ENCODE assay signal across 1 cellular context in the genomic region with DNA sequence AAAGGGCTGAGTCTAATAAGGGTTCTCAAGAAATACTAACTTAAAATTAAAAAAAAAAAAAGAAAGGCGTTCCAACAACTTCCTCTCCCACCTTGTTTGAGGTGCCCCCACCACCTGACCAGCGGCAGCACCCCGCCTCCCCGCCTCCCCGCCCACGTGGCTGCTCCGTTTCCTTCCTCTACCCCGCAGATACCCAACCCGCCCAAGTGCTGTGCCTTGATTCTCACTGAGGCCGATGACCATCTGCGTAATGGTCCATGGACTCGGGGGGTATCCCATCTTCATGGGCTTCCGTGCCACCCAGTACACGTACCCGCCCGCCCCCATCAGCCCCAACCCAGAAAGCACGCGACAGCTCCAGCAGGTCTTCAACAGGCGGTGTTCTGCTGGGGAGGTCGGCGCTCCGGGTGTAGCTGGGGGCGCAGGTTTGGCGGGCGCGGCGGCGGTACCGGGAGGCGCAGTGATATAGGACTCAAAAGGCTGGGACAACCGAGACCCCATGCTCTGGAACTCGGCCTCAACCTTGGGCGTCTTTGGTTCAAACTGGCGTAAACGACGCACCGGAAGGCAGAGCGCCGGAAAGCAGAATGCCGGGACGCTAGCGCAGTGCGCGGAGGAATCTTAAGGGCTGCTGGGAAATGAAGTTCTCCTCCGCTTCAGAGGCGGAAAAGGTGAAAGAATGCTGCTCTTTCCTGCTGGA.
TF ChIP-seq lines count a peak whose summit lies in the region.

A gene with protein sequence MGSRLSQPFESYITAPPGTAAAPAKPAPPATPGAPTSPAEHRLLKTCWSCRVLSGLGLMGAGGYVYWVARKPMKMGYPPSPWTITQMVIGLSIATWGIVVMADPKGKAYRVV (minus strand): TSS at position 545 of the 700 bp plus-strand sequence. CDS start 44 bp downstream, at position 501.

TF ChIP-seq in K562, 482 proteins besides CTCF, POLR2A, EP300 and RAD21 (continued from another document and continues in another):
- TF ChIP-seq, protein P1, sequence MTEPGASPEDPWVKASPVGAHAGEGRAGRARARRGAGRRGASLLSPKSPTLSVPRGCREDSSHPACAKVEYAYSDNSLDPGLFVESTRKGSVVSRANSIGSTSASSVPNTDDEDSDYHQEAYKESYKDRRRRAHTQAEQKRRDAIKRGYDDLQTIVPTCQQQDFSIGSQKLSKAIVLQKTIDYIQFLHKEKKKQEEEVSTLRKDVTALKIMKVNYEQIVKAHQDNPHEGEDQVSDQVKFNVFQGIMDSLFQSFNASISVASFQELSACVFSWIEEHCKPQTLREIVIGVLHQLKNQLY (CRISPR knock-in tag; conservative IDR thresholded peaks at IDR 0.05): no peak
- TF ChIP-seq, protein P2, sequence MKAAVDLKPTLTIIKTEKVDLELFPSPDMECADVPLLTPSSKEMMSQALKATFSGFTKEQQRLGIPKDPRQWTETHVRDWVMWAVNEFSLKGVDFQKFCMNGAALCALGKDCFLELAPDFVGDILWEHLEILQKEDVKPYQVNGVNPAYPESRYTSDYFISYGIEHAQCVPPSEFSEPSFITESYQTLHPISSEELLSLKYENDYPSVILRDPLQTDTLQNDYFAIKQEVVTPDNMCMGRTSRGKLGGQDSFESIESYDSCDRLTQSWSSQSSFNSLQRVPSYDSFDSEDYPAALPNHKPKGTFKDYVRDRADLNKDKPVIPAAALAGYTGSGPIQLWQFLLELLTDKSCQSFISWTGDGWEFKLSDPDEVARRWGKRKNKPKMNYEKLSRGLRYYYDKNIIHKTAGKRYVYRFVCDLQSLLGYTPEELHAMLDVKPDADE (conservative IDR thresholded peaks at IDR 0.05; ENCODE audit: control insufficient read depth, low read depth, low read length): 0 out of 2 replicates have a peak, but pooled peaks have one; percentile 50
- TF ChIP-seq ARNT (IDR thresholded peaks at IDR 0.05) (no peak), CCAR2 (IDR thresholded peaks at IDR 0.05; ENCODE audit: low read depth, low read length) (no peak), NFYB (IDR thresholded peaks at IDR 0.05; ENCODE audit: extremely low read depth, insufficient read length) (no peak), CREBBP (IDR thresholded peaks at IDR 0.05; ENCODE audit: low read depth, low read length) (no peak), SNIP1 (IDR thresholded peaks at IDR 0.05; ENCODE audit: low read depth) (no peak), NR2C1 (IDR thresholded peaks at IDR 0.05) (no peak), NR2C1 (tag; IDR thresholded peaks at IDR 0.05) (no peak), ZNF436 (CRISPR knock-in tag; IDR thresholded peaks at IDR 0.05) (no peak), ZNF589 (CRISPR knock-in tag; IDR thresholded peaks at IDR 0.05; ENCODE audit: low read depth) (no peak), CHCHD3 (CRISPR knock-in tag; IDR thresholded peaks at IDR 0.05) (no peak), ZNF124 (CRISPR knock-in tag; IDR thresholded peaks at IDR 0.05) (no peak), KDM1A (IDR thresholded peaks at IDR 0.05) (no peak), KDM2B (CRISPR knock-in tag; IDR thresholded peaks at IDR 0.05) (no peak), DACH1 (IDR thresholded peaks at IDR 0.05; ENCODE audit: partially characterized antibody) (no peak), PCBP2 (IDR thresholded peaks at IDR 0.05; ENCODE audit: low read depth, low read length, poor library complexity, severe bottlenecking) (no peak), PURB (CRISPR knock-in tag; IDR thresholded peaks at IDR 0.05; ENCODE audit: low read depth) (no peak), TFAM (CRISPR knock-in tag; conservative IDR thresholded peaks at IDR 0.05) (no peak), PHB2 (IDR thresholded peaks at IDR 0.05; ENCODE audit: low read depth) (no peak), STAT5B (CRISPR knock-in tag; IDR thresholded peaks at IDR 0.05) (no peak), ELF4 (CRISPR knock-in tag; IDR thresholded peaks at IDR 0.05) (no peak), TARDBP (IDR thresholded peaks at IDR 0.05) (no peak), SMAD3 (CRISPR knock-in tag; conservative IDR thresholded peaks at IDR 0.05) (no peak), CBX1 (IDR thresholded peaks at IDR 0.05; ENCODE audit: low read depth) (no peak), NR2F6 (CRISPR knock-in tag; IDR thresholded peaks at IDR 0.05) (no peak), SREBF1 (IDR thresholded peaks at IDR 0.05; ENCODE audit: borderline replicate concordance, low read depth, low read length) (no peak), ZNF23 (CRISPR knock-in tag; IDR thresholded peaks at IDR 0.05) (no peak)
- TF ChIP-seq, protein P3, sequence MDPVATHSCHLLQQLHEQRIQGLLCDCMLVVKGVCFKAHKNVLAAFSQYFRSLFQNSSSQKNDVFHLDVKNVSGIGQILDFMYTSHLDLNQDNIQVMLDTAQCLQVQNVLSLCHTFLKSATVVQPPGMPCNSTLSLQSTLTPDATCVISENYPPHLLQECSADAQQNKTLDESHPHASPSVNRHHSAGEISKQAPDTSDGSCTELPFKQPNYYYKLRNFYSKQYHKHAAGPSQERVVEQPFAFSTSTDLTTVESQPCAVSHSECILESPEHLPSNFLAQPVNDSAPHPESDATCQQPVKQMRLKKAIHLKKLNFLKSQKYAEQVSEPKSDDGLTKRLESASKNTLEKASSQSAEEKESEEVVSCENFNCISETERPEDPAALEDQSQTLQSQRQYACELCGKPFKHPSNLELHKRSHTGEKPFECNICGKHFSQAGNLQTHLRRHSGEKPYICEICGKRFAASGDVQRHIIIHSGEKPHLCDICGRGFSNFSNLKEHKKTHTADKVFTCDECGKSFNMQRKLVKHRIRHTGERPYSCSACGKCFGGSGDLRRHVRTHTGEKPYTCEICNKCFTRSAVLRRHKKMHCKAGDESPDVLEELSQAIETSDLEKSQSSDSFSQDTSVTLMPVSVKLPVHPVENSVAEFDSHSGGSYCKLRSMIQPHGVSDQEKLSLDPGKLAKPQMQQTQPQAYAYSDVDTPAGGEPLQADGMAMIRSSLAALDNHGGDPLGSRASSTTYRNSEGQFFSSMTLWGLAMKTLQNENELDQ (CRISPR knock-in tag; IDR thresholded peaks at IDR 0.05; ENCODE audit: borderline replicate concordance): no peak
- TF ChIP-seq, protein P4, sequence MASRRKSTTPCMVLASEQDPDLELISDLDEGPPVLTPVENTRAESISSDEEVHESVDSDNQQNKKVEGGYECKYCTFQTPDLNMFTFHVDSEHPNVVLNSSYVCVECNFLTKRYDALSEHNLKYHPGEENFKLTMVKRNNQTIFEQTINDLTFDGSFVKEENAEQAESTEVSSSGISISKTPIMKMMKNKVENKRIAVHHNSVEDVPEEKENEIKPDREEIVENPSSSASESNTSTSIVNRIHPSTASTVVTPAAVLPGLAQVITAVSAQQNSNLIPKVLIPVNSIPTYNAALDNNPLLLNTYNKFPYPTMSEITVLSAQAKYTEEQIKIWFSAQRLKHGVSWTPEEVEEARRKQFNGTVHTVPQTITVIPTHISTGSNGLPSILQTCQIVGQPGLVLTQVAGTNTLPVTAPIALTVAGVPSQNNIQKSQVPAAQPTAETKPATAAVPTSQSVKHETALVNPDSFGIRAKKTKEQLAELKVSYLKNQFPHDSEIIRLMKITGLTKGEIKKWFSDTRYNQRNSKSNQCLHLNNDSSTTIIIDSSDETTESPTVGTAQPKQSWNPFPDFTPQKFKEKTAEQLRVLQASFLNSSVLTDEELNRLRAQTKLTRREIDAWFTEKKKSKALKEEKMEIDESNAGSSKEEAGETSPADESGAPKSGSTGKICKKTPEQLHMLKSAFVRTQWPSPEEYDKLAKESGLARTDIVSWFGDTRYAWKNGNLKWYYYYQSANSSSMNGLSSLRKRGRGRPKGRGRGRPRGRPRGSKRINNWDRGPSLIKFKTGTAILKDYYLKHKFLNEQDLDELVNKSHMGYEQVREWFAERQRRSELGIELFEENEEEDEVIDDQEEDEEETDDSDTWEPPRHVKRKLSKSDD (conservative IDR thresholded peaks at IDR 0.05; ENCODE audit: low read length): no peak
- TF ChIP-seq, protein P5, sequence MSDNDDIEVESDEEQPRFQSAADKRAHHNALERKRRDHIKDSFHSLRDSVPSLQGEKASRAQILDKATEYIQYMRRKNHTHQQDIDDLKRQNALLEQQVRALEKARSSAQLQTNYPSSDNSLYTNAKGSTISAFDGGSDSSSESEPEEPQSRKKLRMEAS (CRISPR knock-in tag; IDR thresholded peaks at IDR 0.05): peak; percentile 55; the same call in 1 of the 2 replicates
- TF ChIP-seq, protein P6, sequence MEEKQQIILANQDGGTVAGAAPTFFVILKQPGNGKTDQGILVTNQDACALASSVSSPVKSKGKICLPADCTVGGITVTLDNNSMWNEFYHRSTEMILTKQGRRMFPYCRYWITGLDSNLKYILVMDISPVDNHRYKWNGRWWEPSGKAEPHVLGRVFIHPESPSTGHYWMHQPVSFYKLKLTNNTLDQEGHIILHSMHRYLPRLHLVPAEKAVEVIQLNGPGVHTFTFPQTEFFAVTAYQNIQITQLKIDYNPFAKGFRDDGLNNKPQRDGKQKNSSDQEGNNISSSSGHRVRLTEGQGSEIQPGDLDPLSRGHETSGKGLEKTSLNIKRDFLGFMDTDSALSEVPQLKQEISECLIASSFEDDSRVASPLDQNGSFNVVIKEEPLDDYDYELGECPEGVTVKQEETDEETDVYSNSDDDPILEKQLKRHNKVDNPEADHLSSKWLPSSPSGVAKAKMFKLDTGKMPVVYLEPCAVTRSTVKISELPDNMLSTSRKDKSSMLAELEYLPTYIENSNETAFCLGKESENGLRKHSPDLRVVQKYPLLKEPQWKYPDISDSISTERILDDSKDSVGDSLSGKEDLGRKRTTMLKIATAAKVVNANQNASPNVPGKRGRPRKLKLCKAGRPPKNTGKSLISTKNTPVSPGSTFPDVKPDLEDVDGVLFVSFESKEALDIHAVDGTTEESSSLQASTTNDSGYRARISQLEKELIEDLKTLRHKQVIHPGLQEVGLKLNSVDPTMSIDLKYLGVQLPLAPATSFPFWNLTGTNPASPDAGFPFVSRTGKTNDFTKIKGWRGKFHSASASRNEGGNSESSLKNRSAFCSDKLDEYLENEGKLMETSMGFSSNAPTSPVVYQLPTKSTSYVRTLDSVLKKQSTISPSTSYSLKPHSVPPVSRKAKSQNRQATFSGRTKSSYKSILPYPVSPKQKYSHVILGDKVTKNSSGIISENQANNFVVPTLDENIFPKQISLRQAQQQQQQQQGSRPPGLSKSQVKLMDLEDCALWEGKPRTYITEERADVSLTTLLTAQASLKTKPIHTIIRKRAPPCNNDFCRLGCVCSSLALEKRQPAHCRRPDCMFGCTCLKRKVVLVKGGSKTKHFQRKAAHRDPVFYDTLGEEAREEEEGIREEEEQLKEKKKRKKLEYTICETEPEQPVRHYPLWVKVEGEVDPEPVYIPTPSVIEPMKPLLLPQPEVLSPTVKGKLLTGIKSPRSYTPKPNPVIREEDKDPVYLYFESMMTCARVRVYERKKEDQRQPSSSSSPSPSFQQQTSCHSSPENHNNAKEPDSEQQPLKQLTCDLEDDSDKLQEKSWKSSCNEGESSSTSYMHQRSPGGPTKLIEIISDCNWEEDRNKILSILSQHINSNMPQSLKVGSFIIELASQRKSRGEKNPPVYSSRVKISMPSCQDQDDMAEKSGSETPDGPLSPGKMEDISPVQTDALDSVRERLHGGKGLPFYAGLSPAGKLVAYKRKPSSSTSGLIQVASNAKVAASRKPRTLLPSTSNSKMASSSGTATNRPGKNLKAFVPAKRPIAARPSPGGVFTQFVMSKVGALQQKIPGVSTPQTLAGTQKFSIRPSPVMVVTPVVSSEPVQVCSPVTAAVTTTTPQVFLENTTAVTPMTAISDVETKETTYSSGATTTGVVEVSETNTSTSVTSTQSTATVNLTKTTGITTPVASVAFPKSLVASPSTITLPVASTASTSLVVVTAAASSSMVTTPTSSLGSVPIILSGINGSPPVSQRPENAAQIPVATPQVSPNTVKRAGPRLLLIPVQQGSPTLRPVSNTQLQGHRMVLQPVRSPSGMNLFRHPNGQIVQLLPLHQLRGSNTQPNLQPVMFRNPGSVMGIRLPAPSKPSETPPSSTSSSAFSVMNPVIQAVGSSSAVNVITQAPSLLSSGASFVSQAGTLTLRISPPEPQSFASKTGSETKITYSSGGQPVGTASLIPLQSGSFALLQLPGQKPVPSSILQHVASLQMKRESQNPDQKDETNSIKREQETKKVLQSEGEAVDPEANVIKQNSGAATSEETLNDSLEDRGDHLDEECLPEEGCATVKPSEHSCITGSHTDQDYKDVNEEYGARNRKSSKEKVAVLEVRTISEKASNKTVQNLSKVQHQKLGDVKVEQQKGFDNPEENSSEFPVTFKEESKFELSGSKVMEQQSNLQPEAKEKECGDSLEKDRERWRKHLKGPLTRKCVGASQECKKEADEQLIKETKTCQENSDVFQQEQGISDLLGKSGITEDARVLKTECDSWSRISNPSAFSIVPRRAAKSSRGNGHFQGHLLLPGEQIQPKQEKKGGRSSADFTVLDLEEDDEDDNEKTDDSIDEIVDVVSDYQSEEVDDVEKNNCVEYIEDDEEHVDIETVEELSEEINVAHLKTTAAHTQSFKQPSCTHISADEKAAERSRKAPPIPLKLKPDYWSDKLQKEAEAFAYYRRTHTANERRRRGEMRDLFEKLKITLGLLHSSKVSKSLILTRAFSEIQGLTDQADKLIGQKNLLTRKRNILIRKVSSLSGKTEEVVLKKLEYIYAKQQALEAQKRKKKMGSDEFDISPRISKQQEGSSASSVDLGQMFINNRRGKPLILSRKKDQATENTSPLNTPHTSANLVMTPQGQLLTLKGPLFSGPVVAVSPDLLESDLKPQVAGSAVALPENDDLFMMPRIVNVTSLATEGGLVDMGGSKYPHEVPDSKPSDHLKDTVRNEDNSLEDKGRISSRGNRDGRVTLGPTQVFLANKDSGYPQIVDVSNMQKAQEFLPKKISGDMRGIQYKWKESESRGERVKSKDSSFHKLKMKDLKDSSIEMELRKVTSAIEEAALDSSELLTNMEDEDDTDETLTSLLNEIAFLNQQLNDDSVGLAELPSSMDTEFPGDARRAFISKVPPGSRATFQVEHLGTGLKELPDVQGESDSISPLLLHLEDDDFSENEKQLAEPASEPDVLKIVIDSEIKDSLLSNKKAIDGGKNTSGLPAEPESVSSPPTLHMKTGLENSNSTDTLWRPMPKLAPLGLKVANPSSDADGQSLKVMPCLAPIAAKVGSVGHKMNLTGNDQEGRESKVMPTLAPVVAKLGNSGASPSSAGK (IDR thresholded peaks at IDR 0.05): 0 out of 2 replicates have a peak, but pooled peaks have one; percentile 16
- TF ChIP-seq, protein P7, sequence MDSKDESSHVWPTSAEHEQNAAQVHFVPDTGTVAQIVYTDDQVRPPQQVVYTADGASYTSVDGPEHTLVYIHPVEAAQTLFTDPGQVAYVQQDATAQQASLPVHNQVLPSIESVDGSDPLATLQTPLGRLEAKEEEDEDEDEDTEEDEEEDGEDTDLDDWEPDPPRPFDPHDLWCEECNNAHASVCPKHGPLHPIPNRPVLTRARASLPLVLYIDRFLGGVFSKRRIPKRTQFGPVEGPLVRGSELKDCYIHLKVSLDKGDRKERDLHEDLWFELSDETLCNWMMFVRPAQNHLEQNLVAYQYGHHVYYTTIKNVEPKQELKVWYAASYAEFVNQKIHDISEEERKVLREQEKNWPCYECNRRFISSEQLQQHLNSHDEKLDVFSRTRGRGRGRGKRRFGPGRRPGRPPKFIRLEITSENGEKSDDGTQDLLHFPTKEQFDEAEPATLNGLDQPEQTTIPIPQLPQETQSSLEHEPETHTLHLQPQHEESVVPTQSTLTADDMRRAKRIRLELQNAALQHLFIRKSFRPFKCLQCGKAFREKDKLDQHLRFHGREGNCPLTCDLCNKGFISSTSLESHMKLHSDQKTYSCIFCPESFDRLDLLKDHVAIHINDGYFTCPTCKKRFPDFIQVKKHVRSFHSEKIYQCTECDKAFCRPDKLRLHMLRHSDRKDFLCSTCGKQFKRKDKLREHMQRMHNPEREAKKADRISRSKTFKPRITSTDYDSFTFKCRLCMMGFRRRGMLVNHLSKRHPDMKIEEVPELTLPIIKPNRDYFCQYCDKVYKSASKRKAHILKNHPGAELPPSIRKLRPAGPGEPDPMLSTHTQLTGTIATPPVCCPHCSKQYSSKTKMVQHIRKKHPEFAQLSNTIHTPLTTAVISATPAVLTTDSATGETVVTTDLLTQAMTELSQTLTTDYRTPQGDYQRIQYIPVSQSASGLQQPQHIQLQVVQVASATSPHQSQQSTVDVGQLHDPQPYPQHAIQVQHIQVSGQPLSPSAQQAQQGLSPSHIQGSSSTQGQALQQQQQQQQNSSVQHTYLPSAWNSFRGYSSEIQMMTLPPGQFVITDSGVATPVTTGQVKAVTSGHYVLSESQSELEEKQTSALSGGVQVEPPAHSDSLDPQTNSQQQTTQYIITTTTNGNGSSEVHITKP (IDR thresholded peaks at IDR 0.05; ENCODE audit: partially characterized antibody): no peak
